ENCODE assay signal across 23 cellular contexts in the genomic region with DNA sequence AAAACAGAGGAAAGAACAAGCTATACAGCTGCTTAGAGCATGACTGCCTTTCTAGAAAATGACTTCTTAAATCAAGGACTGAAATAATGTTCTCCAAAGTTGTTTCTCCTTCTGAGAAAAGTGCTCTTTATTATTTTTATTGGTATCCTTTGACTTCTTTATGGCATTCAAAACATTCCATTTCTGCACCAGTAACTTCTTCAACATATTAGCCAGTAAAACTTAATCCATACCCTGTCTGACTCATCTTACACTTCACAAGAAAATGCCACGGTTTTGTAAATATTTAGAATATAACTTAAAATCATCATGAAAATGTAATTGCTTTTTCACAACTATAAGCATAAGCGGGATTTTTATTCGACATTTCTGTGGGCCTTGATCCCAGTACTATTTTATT.
DNase-seq lines count a peak whose midpoint lies in the region; ATAC-seq, FAIRE-seq and TF ChIP-seq lines count a peak whose summit lies in the region.
"Had no signal": no experiment of that assay in that cellular context is flagged by ENCODE, and none has a peak within 500 bp of the region (broad histone marks: within the 10 kb centered on the region; RNA-seq: fewer than 3 reads in every experiment).

No MANE protein-coding gene starts in this region.

- dilution Hi-C loops in mammary epithelial cell (cut with HindIII; ENCODE audit: low sequenced_read_pairs): no loop called here

- CTCF ChIA-PET in mammary epithelial cell (lab: Charles Lee; ENCODE audit: low non-redundant PET): no interaction called here

- H3K4me2 ChIP-seq in hepatocyte (peak overlapping the region; percentile 20), mammary epithelial cell (ENCODE audit: insufficient read depth, low read depth, low read length) (no peak overlapping the region)
- H3K4me2 ChIP-seq: BLaER1 had no signal

- H3K4me1 ChIP-seq in hepatocyte (ENCODE audit: insufficient read depth) (peaks cover 7% of the 10 kb centered on the region), mammary epithelial cell (ENCODE audit: insufficient read depth, low read length) (no peaks in the 10 kb centered on the region)
- H3K4me1 ChIP-seq: BLaER1, transverse colon had no signal

- in situ Hi-C loops in mammary epithelial cell (cut with MboI; ENCODE audit: low sequenced_read_pairs in 2 of 2): no loop called here

- H3K79me2 ChIP-seq in hepatocyte: no peaks in the 10 kb centered on the region
- H3K79me2 ChIP-seq in mammary epithelial cell (ENCODE audit: insufficient read depth, low read length): no peaks in the 10 kb centered on the region

- H3K9ac ChIP-seq in mammary epithelial cell (ENCODE audit: insufficient read depth, low read length): no peak overlapping the region
- H3K9ac ChIP-seq: BLaER1 had no signal

- DNase-seq in GM04503 (ENCODE audit: low read depth) (peak; percentile 9), RCC 7860 (ENCODE audit: low spot score) (peak; percentile 26), hepatocyte (ENCODE audit: low spot score) (no peak), retinal pigment epithelial cell (ENCODE audit: low read depth) (peak; percentile 71), NCI-H2196 (lab: John Stamatoyannopoulos, UW; ENCODE audit: unreplicated experiment) (no peak), mammary epithelial cell (no peak)
- DNase-seq in stimulated activated CD4-positive, alpha-beta T cell treated with anti-CD3 and anti-CD28 coated beads, Interleukin-1b, Interleukin-23, amount 100 ng/mL, for 48 hours: no peak
- DNase-seq: activated CD4-positive, alpha-beta T cell treated with anti-CD3 and anti-CD28 coated beads for 4 hours; activated CD8-positive, alpha-beta T cell treated with anti-CD3 and anti-CD28 coated beads, Interleukin-2, amount 10 ng/mL, durations not matched to agents 7 days and 5 days; activated naive CD4-positive, alpha-beta T cell treated with anti-CD3 and anti-CD28 coated beads, Interleukin-2, amount 50 U/mL, for 16 hours; amniotic stem cell; DMS53; GOT3; NCI-H146; NCI-H774; stimulated activated CD4-positive, alpha-beta T cell treated with anti-CD3 and anti-CD28 coated beads, Interleukin-4, amount 100 ng/mL, for 24 hours; T1000; transverse colon; WERI-Rb-1 had no signal

- H3K27ac ChIP-seq in hepatocyte: no peak overlapping the region
- no peak overlapping the region for H3K27ac ChIP-seq in mammary epithelial cell (ENCODE audit: insufficient read depth, low read depth, low read length)
- H3K27ac ChIP-seq: BLaER1, transverse colon, WERI-Rb-1 had no signal

- H4K20me1 ChIP-seq in hepatocyte (ENCODE audit: insufficient read depth, poor library complexity, severe bottlenecking) (no peaks in the 10 kb centered on the region), mammary epithelial cell (ENCODE audit: insufficient read depth, low read length) (no peaks in the 10 kb centered on the region)
- H4K20me1 ChIP-seq: BLaER1 had no signal

- no peak overlapping the region for H2AFZ ChIP-seq in hepatocyte
- H2AFZ ChIP-seq in mammary epithelial cell (ENCODE audit: low read depth, low read length): no peak overlapping the region

- no peak for ATAC-seq in GM18907 (IDR thresholded peaks at IDR 0.05; ENCODE audit: unreplicated experiment)
- ATAC-seq: activated CD8-positive, alpha-beta T cell treated with anti-CD3 and anti-CD28 coated beads, Interleukin-2, amount 10 ng/mL, durations not matched to agents 7 days and 5 days; sciatic nerve had no signal

- H3K4me3 ChIP-seq in hepatocyte: no peak overlapping the region
- H3K4me3 ChIP-seq in retinal pigment epithelial cell (ENCODE audit: low read length): no peak overlapping the region
- no peak overlapping the region for H3K4me3 ChIP-seq in mammary epithelial cell (replicated peaks in 1 of 3; ENCODE audit: insufficient read depth in 1 of 3, low read depth in 2 of 3, low read length in 3 of 3)
- H3K4me3 ChIP-seq: BLaER1, transverse colon had no signal

- no peak for TF ChIP-seq CTCF in hepatocyte (IDR thresholded peaks at IDR 0.05; ENCODE audit: poor library complexity)
- no peak for TF ChIP-seq CTCF in retinal pigment epithelial cell (conservative IDR thresholded peaks at IDR 0.05; ENCODE audit: low read depth, low read length)
- TF ChIP-seq CTCF in mammary epithelial cell (conservative IDR thresholded peaks at IDR 0.05 in 1 of 2, IDR thresholded peaks at IDR 0.05 in 1 of 2; ENCODE audit: extremely low read depth in 1 of 2, insufficient read depth in 1 of 2, low read depth in 1 of 2, low read length in 2 of 2): no peak

- H3K9me3 ChIP-seq in hepatocyte (ENCODE audit: low read depth) (no peaks in the 10 kb centered on the region), mammary epithelial cell (replicated peaks; ENCODE audit: insufficient read depth, low read length) (no peaks in the 10 kb centered on the region)
- H3K9me3 ChIP-seq: BLaER1, transverse colon had no signal

- FAIRE-seq in RCC 7860 (lab: Jason Lieb, UNC): peak; percentile 79
- FAIRE-seq: bronchial epithelial cell had no signal

- 30% methylated on average over 3 of the region's 3 CpGs for WGBS in hepatocyte (ENCODE audit: low lambda C conversion rate, missing lambda C conversion rate)
- WGBS in mammary epithelial cell (ENCODE audit: low coverage, missing lambda C conversion rate): 46% methylated on average over 3 of the region's 3 CpGs

- no TSS peak for BruUV-seq in mammary epithelial cell (replicated peaks; lab: Mats Ljungman, UMichigan)

- no peaks in the 10 kb centered on the region for H3K9me2 ChIP-seq in hepatocyte (replicated peaks; ENCODE audit: insufficient read depth)

- H3K36me3 ChIP-seq in hepatocyte (replicated peaks; ENCODE audit: insufficient read depth, low read depth): no peaks in the 10 kb centered on the region
- H3K36me3 ChIP-seq in mammary epithelial cell (ENCODE audit: insufficient read depth, low read length): no peaks in the 10 kb centered on the region
- H3K36me3 ChIP-seq: BLaER1, WERI-Rb-1 had no signal

- intact Hi-C loops in mammary epithelial cell (cut with micrococcal nuclease): no loop called here

- H3K27me3 ChIP-seq in hepatocyte (no peaks in the 10 kb centered on the region), mammary epithelial cell (ENCODE audit: insufficient read depth, low read length) (no peaks in the 10 kb centered on the region)
- H3K27me3 ChIP-seq: BLaER1, transverse colon had no signal

Comparison
In these comparisons a context has a peak if more than half of its experiments do, and no peak if none do; other contexts are left out.
1. DNase-seq: peak in GM04503 (single experiment), RCC 7860 (single experiment) and retinal pigment epithelial cell (single experiment); none in hepatocyte (single experiment), NCI-H2196 (single experiment), stimulated activated CD4-positive, alpha-beta T cell treated with anti-CD3 and anti-CD28 coated beads, Interleukin-1b, Interleukin-23, amount 100 ng/mL, for 48 hours (single experiment) and mammary epithelial cell (single experiment).